Comparison of ENCODE assay signal across 1 cellular context in the genomic region with DNA sequence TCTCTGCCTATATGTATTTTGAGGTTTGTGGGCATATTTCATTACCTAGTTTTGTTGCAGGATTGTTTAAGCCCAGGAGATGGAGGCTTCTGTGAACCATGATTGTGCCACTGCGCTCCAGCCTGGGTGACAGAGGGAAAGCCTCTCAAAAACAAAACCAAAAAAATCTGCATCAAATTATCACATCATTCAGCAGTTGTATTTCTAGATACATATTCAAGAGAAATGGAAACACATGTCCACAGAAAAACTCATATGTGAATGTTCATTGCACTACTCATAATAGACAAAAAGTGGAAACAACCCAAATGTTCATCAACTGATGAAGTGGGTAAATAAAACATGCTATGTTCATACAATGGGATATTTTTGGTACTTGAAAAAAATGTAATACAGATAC.
TF ChIP-seq lines count a peak whose summit lies in the region.

No MANE protein-coding gene starts in this region.

TF ChIP-seq in HepG2, 621 proteins besides CTCF, POLR2A, EP300 and RAD21:
- TF ChIP-seq ZNF138 (CRISPR knock-in tag; IDR thresholded peaks at IDR 0.05; ENCODE audit: low read depth) (no peak), NFKB2 (CRISPR knock-in tag; IDR thresholded peaks at IDR 0.05; ENCODE audit: borderline replicate concordance) (no peak), IRF2 (CRISPR knock-in tag; IDR thresholded peaks at IDR 0.05) (no peak), HNRNPLL (IDR thresholded peaks at IDR 0.05; ENCODE audit: low read depth, low read length, poor library complexity, severe bottlenecking) (no peak)
- TF ChIP-seq, protein P1, sequence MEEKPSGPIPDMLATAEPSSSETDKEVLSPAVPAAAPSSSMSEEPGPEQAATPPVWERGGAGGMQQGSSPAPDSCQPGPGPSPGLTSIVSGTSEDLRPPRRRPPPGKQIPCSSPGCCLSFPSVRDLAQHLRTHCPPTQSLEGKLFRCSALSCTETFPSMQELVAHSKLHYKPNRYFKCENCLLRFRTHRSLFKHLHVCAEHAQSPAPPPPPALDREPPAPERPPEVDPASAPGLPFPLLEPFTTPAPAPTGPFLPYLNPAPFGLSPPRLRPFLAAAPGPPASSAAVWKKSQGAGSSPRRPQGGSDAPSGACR (CRISPR knock-in tag; IDR thresholded peaks at IDR 0.05): no peak
- TF ChIP-seq, protein P2, sequence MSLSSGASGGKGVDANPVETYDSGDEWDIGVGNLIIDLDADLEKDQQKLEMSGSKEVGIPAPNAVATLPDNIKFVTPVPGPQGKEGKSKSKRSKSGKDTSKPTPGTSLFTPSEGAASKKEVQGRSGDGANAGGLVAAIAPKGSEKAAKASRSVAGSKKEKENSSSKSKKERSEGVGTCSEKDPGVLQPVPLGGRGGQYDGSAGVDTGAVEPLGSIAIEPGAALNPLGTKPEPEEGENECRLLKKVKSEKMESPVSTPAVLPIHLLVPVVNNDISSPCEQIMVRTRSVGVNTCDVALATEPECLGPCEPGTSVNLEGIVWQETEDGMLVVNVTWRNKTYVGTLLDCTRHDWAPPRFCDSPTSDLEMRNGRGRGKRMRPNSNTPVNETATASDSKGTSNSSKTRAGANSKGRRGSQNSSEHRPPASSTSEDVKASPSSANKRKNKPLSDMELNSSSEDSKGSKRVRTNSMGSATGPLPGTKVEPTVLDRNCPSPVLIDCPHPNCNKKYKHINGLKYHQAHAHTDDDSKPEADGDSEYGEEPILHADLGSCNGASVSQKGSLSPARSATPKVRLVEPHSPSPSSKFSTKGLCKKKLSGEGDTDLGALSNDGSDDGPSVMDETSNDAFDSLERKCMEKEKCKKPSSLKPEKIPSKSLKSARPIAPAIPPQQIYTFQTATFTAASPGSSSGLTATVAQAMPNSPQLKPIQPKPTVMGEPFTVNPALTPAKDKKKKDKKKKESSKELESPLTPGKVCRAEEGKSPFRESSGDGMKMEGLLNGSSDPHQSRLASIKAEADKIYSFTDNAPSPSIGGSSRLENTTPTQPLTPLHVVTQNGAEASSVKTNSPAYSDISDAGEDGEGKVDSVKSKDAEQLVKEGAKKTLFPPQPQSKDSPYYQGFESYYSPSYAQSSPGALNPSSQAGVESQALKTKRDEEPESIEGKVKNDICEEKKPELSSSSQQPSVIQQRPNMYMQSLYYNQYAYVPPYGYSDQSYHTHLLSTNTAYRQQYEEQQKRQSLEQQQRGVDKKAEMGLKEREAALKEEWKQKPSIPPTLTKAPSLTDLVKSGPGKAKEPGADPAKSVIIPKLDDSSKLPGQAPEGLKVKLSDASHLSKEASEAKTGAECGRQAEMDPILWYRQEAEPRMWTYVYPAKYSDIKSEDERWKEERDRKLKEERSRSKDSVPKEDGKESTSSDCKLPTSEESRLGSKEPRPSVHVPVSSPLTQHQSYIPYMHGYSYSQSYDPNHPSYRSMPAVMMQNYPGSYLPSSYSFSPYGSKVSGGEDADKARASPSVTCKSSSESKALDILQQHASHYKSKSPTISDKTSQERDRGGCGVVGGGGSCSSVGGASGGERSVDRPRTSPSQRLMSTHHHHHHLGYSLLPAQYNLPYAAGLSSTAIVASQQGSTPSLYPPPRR (CRISPR knock-in tag; IDR thresholded peaks at IDR 0.05; ENCODE audit: borderline replicate concordance): no peak
- TF ChIP-seq, protein P3, sequence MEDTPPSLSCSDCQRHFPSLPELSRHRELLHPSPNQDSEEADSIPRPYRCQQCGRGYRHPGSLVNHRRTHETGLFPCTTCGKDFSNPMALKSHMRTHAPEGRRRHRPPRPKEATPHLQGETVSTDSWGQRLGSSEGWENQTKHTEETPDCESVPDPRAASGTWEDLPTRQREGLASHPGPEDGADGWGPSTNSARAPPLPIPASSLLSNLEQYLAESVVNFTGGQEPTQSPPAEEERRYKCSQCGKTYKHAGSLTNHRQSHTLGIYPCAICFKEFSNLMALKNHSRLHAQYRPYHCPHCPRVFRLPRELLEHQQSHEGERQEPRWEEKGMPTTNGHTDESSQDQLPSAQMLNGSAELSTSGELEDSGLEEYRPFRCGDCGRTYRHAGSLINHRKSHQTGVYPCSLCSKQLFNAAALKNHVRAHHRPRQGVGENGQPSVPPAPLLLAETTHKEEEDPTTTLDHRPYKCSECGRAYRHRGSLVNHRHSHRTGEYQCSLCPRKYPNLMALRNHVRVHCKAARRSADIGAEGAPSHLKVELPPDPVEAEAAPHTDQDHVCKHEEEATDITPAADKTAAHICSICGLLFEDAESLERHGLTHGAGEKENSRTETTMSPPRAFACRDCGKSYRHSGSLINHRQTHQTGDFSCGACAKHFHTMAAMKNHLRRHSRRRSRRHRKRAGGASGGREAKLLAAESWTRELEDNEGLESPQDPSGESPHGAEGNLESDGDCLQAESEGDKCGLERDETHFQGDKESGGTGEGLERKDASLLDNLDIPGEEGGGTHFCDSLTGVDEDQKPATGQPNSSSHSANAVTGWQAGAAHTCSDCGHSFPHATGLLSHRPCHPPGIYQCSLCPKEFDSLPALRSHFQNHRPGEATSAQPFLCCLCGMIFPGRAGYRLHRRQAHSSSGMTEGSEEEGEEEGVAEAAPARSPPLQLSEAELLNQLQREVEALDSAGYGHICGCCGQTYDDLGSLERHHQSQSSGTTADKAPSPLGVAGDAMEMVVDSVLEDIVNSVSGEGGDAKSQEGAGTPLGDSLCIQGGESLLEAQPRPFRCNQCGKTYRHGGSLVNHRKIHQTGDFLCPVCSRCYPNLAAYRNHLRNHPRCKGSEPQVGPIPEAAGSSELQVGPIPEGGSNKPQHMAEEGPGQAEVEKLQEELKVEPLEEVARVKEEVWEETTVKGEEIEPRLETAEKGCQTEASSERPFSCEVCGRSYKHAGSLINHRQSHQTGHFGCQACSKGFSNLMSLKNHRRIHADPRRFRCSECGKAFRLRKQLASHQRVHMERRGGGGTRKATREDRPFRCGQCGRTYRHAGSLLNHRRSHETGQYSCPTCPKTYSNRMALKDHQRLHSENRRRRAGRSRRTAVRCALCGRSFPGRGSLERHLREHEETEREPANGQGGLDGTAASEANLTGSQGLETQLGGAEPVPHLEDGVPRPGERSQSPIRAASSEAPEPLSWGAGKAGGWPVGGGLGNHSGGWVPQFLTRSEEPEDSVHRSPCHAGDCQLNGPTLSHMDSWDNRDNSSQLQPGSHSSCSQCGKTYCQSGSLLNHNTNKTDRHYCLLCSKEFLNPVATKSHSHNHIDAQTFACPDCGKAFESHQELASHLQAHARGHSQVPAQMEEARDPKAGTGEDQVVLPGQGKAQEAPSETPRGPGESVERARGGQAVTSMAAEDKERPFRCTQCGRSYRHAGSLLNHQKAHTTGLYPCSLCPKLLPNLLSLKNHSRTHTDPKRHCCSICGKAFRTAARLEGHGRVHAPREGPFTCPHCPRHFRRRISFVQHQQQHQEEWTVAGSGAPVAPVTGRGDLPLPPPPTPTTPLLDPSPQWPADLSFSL (CRISPR knock-in tag; IDR thresholded peaks at IDR 0.05): no peak
